ENCODE assay signal across 1 cellular context in genomic region chr3:5331567-5332269, GRCh38.
TF ChIP-seq lines count a peak whose summit lies in the region.

No MANE protein-coding gene starts in this region.

TF ChIP-seq in HepG2, 621 proteins besides CTCF, POLR2A, EP300 and RAD21 (continued from another document and continues in another):
- TF ChIP-seq ZBTB4 (CRISPR knock-in tag; IDR thresholded peaks at IDR 0.05; ENCODE audit: borderline replicate concordance) (no peak), SSRP1 (CRISPR knock-in tag; IDR thresholded peaks at IDR 0.05) (no peak), CBX2 (IDR thresholded peaks at IDR 0.05; ENCODE audit: low read depth, low read length) (no peak), CBX2 (CRISPR knock-in tag; IDR thresholded peaks at IDR 0.05; ENCODE audit: low read depth) (no peak), CREB3 (CRISPR knock-in tag; IDR thresholded peaks at IDR 0.05) (no peak), U2AF1 (optimal IDR thresholded peaks at IDR 0.05; ENCODE audit: low read depth, low read length) (no peak), PAWR (CRISPR knock-in tag; IDR thresholded peaks at IDR 0.05; ENCODE audit: borderline replicate concordance) (no peak), AHDC1 (CRISPR knock-in tag; IDR thresholded peaks at IDR 0.05; ENCODE audit: borderline replicate concordance) (peak; percentile 61; the same call in 1 of the 2 replicates), JDP2 (CRISPR knock-in tag; IDR thresholded peaks at IDR 0.05; ENCODE audit: borderline replicate concordance) (no peak), ZNF33A (CRISPR knock-in tag; IDR thresholded peaks at IDR 0.05; ENCODE audit: borderline replicate concordance) (no peak), ZNF274 (CRISPR knock-in tag; IDR thresholded peaks at IDR 0.05) (no peak), ELF1 (CRISPR knock-in tag; IDR thresholded peaks at IDR 0.05) (no peak), ATF2 (CRISPR knock-in tag; IDR thresholded peaks at IDR 0.05) (no peak), MAFF (IDR thresholded peaks at IDR 0.05; ENCODE audit: low read depth, low read length) (no peak), BHLHE40 (IDR thresholded peaks at IDR 0.05; ENCODE audit: low read length) (no peak), ZNF253 (CRISPR knock-in tag; IDR thresholded peaks at IDR 0.05; ENCODE audit: borderline replicate concordance) (no peak), PRDM4 (CRISPR knock-in tag; IDR thresholded peaks at IDR 0.05; ENCODE audit: borderline replicate concordance) (no peak), ZNF276 (CRISPR knock-in tag; IDR thresholded peaks at IDR 0.05; ENCODE audit: low read depth) (no peak), ATF7-NPFF (CRISPR knock-in tag; IDR thresholded peaks at IDR 0.05; ENCODE audit: low read depth) (no peak), SOX6 (IDR thresholded peaks at IDR 0.05) (no peak), SOX6 (CRISPR knock-in tag; IDR thresholded peaks at IDR 0.05) (peak; percentile 59), REL (CRISPR knock-in tag; conservative IDR thresholded peaks at IDR 0.05) (no peak), ZNF275 (CRISPR knock-in tag; IDR thresholded peaks at IDR 0.05; ENCODE audit: borderline replicate concordance) (no peak), GPBP1L1 (CRISPR knock-in tag; IDR thresholded peaks at IDR 0.05) (no peak), ZBTB33 (CRISPR knock-in tag; IDR thresholded peaks at IDR 0.05) (no peak), ZNF691 (CRISPR knock-in tag; IDR thresholded peaks at IDR 0.05; ENCODE audit: borderline replicate concordance, low read depth) (no peak), ZKSCAN8 (CRISPR knock-in tag; IDR thresholded peaks at IDR 0.05; ENCODE audit: borderline replicate concordance) (no peak), ZSCAN20 (CRISPR knock-in tag; IDR thresholded peaks at IDR 0.05; ENCODE audit: borderline replicate concordance) (no peak), SYNCRIP (IDR thresholded peaks at IDR 0.05; ENCODE audit: insufficient read depth, low read depth, low read length) (no peak), ZNF773 (CRISPR knock-in tag; IDR thresholded peaks at IDR 0.05; ENCODE audit: borderline replicate concordance) (no peak), TBX2 (CRISPR knock-in tag; IDR thresholded peaks at IDR 0.05; ENCODE audit: borderline replicate concordance) (peak; percentile 53; the same call in 1 of the 2 replicates), NR2F1 (CRISPR knock-in tag; IDR thresholded peaks at IDR 0.05) (no peak), ZNF354B (CRISPR knock-in tag; IDR thresholded peaks at IDR 0.05) (no peak), LBX2 (CRISPR knock-in tag; IDR thresholded peaks at IDR 0.05; ENCODE audit: borderline replicate concordance) (no peak)
